ENCODE assay signal across 15 cellular contexts in the genomic region with DNA sequence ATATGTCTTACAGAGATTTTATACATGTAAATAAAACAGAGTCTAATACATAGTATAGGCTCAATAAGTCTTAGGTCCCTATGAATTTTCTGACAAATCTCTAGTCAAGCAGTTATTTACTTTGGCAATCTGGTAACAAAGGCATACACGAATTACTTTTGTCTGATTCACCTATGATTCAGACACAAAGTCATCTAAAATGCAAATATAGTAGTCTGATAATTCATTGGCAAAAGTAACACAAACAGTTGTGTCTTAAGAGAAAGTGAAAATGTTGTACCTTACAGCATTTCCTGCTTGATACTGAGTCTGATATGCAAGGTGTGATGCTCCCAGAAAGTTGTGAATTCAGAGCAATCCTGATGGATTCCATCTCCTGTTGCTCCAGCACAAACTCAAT.
DNase-seq lines count a peak whose midpoint lies in the region; ATAC-seq and TF ChIP-seq lines count a peak whose summit lies in the region.
"Had no signal": no experiment of that assay in that cellular context is flagged by ENCODE, and none has a peak within 500 bp of the region (broad histone marks: within the 10 kb centered on the region; RNA-seq: fewer than 3 reads in every experiment).

No MANE protein-coding gene starts in this region.

- no peak overlapping the region for H3K4me3 ChIP-seq in DND-41 (ENCODE audit: low read depth in 1 of 2, low read length in 2 of 2)
- no peak overlapping the region for H3K4me3 ChIP-seq in epithelial cell of proximal tubule (ENCODE audit: low read depth, low read length)
- no peak overlapping the region for H3K4me3 ChIP-seq in uterus

- TF ChIP-seq POLR2A in uterus (IDR thresholded peaks at IDR 0.05): no peak

- no peak overlapping the region for H3K4me3 Mint-ChIP-seq in T-cell
- H3K4me3 Mint-ChIP-seq: mesothelial cell of epicardium; stimulated activated naive B cell treated with anti-CD40 and anti-IgM and Interleukin-4, amounts not matched to agents 10 μg/mL and 1 μg/mL and 100 μg/mL, for 72 hours had no signal

- CTCF ChIA-PET in T-cell (lab: Charles Lee): no interaction called here

- intact Hi-C loops in uterus (cut with DNase I; ENCODE audit: low total_unique reads): no loop called here

- H3K27ac ChIP-seq in DND-41 (ENCODE audit: low read length): peak overlapping the region; percentile 22; the same call in 1 of the 2 replicates
- H3K27ac ChIP-seq in uterus: no peak overlapping the region

- no peaks in the 10 kb centered on the region for H3K27me3 Mint-ChIP-seq in T-cell
- H3K27me3 Mint-ChIP-seq: stimulated activated naive B cell treated with anti-CD40 and anti-IgM and Interleukin-4, amounts not matched to agents 10 μg/mL and 1 μg/mL and 100 μg/mL, for 72 hours had no signal

- no peaks in the 10 kb centered on the region for H3K9me3 Mint-ChIP-seq in T-cell
- H3K9me3 Mint-ChIP-seq: mesothelial cell of epicardium; stimulated activated naive B cell treated with anti-CD40 and anti-IgM and Interleukin-4, amounts not matched to agents 10 μg/mL and 1 μg/mL and 100 μg/mL, for 72 hours had no signal

- H3K4me1 ChIP-seq in DND-41 (ENCODE audit: insufficient read depth, low read length): peaks cover 45% of the 10 kb centered on the region
- no peaks in the 10 kb centered on the region for H3K4me1 ChIP-seq in uterus

- H3K4me2 ChIP-seq in DND-41 (ENCODE audit: insufficient read depth, low read length): no peak overlapping the region

- H3K36me3 Mint-ChIP-seq in T-cell: no peaks in the 10 kb centered on the region
- H3K36me3 Mint-ChIP-seq: mesothelial cell of epicardium; stimulated activated naive B cell treated with anti-CD40 and anti-IgM and Interleukin-4, amounts not matched to agents 10 μg/mL and 1 μg/mL and 100 μg/mL, for 72 hours had no signal

- H3K4me1 Mint-ChIP-seq in T-cell: peaks cover 29 to 42% (median 30%) of the 10 kb centered on the region in 3 donors

- H3K9ac ChIP-seq in DND-41 (ENCODE audit: low read depth, low read length): no peak overlapping the region

- H4K20me1 ChIP-seq in DND-41 (ENCODE audit: insufficient read depth, low read length): no peaks in the 10 kb centered on the region

- ATAC-seq in DND-41 (ENCODE audit: insufficient read depth, low read depth) (no peak), T-cell (replicated peaks in 1 of 4) (no peak), GM19023 (IDR thresholded peaks at IDR 0.05; ENCODE audit: unreplicated experiment) (no peak)
- ATAC-seq: HepG2; stimulated activated naive B cell treated with anti-CD40 and anti-IgM and Interleukin-4, amounts not matched to agents 10 μg/mL and 1 μg/mL and 100 μg/mL, for 72 hours had no signal

- peak; percentile 71 for DNase-seq in A172 (ENCODE audit: low spot score)
- DNase-seq in DND-41: no peak
- DNase-seq in T-cell: no peak
- DNase-seq in epithelial cell of proximal tubule (ENCODE audit: low read depth): peak; percentile 67
- DNase-seq in retina: no peak
- DNase-seq in DMS53 treated with DMSO at 0.1 percent for 48 hours (lab: John Stamatoyannopoulos, UW; ENCODE audit: unreplicated experiment): no peak
- no peak for DNase-seq in uterus
- DNase-seq: erythroblast; NCI-H2081; stimulated activated CD4-positive, alpha-beta T cell treated with anti-CD3 and anti-CD28 coated beads, Interleukin-2, amount 100 ng/mL, for 24 hours; stimulated activated naive B cell treated with anti-CD40 and anti-IgM and Interleukin-4, amounts not matched to agents 10 μg/mL and 1 μg/mL and 100 μg/mL, for 72 hours had no signal

- POLR2A ChIA-PET in T-cell (lab: Charles Lee): no interaction called here

- H3K79me2 ChIP-seq in DND-41 (ENCODE audit: insufficient read depth, low read length): peaks cover 16% of the 10 kb centered on the region; the same call in 1 of the 2 replicates

- H3K27ac Mint-ChIP-seq in T-cell: peak overlapping the region; percentile 56 to 63
- H3K27ac Mint-ChIP-seq: mesothelial cell of epicardium; progenitor cell of endocrine pancreas; stimulated activated naive B cell treated with anti-CD40 and anti-IgM and Interleukin-4, amounts not matched to agents 10 μg/mL and 1 μg/mL and 100 μg/mL, for 72 hours had no signal

- H2AFZ ChIP-seq in DND-41 (ENCODE audit: low read depth, low read length): no peak overlapping the region

- H3K36me3 ChIP-seq in DND-41 (ENCODE audit: insufficient read depth, low read length): no peaks in the 10 kb centered on the region
- H3K36me3 ChIP-seq in uterus: no peaks in the 10 kb centered on the region

- no peak for TF ChIP-seq CTCF in DND-41 (IDR thresholded peaks at IDR 0.05; ENCODE audit: borderline replicate concordance, extremely low read depth, low read length, poor library complexity, severe bottlenecking)
- no peak for TF ChIP-seq CTCF in epithelial cell of proximal tubule (conservative IDR thresholded peaks at IDR 0.05; ENCODE audit: low read depth, low read length)
- no peak for TF ChIP-seq CTCF in uterus (IDR thresholded peaks at IDR 0.05)

- H3K9me3 ChIP-seq in DND-41 (ENCODE audit: insufficient read depth, low read length, severe bottlenecking): no peaks in the 10 kb centered on the region
- no peaks in the 10 kb centered on the region for H3K9me3 ChIP-seq in uterus

- H3K27me3 ChIP-seq in DND-41 (ENCODE audit: insufficient read depth, low read length, poor library complexity) (no peaks in the 10 kb centered on the region), uterus (no peaks in the 10 kb centered on the region)

Comparison
In these comparisons a context has a peak if more than half of its experiments do, and no peak if none do; other contexts are left out.
1. DNase-seq: peak in A172 (single experiment) and epithelial cell of proximal tubule (single experiment); none in DND-41 (single experiment), T-cell (0 of 34), retina (single experiment), DMS53 treated with DMSO at 0.1 percent for 48 hours (single experiment) and uterus (0 of 2).